ENCODE assay signal across 18 cellular contexts in the genomic region with DNA sequence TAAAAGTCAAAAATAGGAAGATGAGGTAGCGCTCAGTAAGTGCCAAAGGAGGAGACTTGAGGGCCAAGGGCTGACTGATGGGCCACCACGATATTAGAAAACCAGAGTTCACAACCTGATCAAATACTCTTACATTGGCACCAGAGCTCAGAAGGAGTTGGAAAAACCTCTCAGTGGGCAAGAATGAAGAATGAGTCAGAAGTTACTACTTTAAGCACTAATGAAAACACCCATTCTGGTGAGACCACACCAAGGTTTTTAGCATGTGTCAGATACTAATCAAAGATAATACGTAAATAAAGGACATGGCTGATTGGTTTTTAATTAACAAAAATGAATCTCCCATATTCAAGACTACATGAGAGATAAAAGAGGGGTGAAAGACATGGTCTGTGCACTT.
DNase-seq lines count a peak whose midpoint lies in the region; ATAC-seq and TF ChIP-seq lines count a peak whose summit lies in the region.
"Had no signal": no experiment of that assay in that cellular context is flagged by ENCODE, and none has a peak within 500 bp of the region (broad histone marks: within the 10 kb centered on the region; RNA-seq: fewer than 3 reads in every experiment).

No MANE protein-coding gene starts in this region.

- H3K4me1 Mint-ChIP-seq in HFFc6 (ENCODE audit: low read depth): peaks cover 49% of the 10 kb centered on the region
- H3K4me1 Mint-ChIP-seq: naive B cell had no signal

- no peak overlapping the region for H3K4me3 Mint-ChIP-seq in HFFc6
- H3K4me3 Mint-ChIP-seq: naive B cell; stimulated activated naive CD8-positive, alpha-beta T cell treated with anti-CD3 and anti-CD28 coated beads, Interleukin-15, Interleukin-2, amounts not matched to agents 100 ng/mL and 50 ng/mL, for 24 hours had no signal

- in situ Hi-C loops in ACHN (cut with HindIII; ENCODE audit: low pct_ligation_motif_present, low pct_unique_long_range_greater_than_20kb, low sequenced_read_pairs): no loop called here
- in situ Hi-C loops in astrocyte of the spinal cord (cut with HindIII; ENCODE audit: low sequenced_read_pairs): no loop called here

- H3K27me3 Mint-ChIP-seq in HFFc6 (ENCODE audit: insufficient read depth): peaks cover 5% of the 10 kb centered on the region; the same call in 1 of the 2 replicates
- H3K27me3 Mint-ChIP-seq: naive B cell; progenitor cell of endocrine pancreas; stimulated activated naive CD8-positive, alpha-beta T cell treated with anti-CD3 and anti-CD28 coated beads, Interleukin-15, Interleukin-2, amounts not matched to agents 100 ng/mL and 50 ng/mL, for 24 hours had no signal

- ATAC-seq in HG02763 (IDR thresholded peaks at IDR 0.05; ENCODE audit: unreplicated experiment): no peak

- H3K9me3 Mint-ChIP-seq in HFFc6: no peaks in the 10 kb centered on the region
- H3K9me3 Mint-ChIP-seq: activated naive CD4-positive, alpha-beta T cell treated with anti-CD3 and anti-CD28 coated beads, Interleukin-2, amount 50 U/mL, for 72 hours; naive B cell; stimulated activated naive CD8-positive, alpha-beta T cell treated with anti-CD3 and anti-CD28 coated beads, Interleukin-15, Interleukin-2, amounts not matched to agents 100 ng/mL and 50 ng/mL, for 24 hours had no signal

- H3K27ac Mint-ChIP-seq in HFFc6: no peak overlapping the region
- H3K27ac Mint-ChIP-seq: progenitor cell of endocrine pancreas; stimulated activated naive CD8-positive, alpha-beta T cell treated with anti-CD3 and anti-CD28 coated beads, Interleukin-15, Interleukin-2, amounts not matched to agents 100 ng/mL and 50 ng/mL, for 24 hours had no signal

- TF ChIP-seq CTCF in HFFc6 (IDR thresholded peaks at IDR 0.05): no peak
- no peak for TF ChIP-seq CTCF in astrocyte of the spinal cord (IDR thresholded peaks at IDR 0.05; ENCODE audit: low read depth, low read length)

- no peak overlapping the region for H3K4me3 ChIP-seq in astrocyte of the spinal cord (ENCODE audit: low read depth, low read length)

- H3K36me3 Mint-ChIP-seq in HFFc6 (ENCODE audit: low read depth): peaks cover 55% of the 10 kb centered on the region

- DNase-seq in ACHN (peak; percentile 33), HFFc6 (peak; percentile 16), astrocyte of the spinal cord (ENCODE audit: low read depth, low spot score) (peak; percentile 52), kidney tubule cell (ENCODE audit: low spot score) (peak; percentile 62), anterior cingulate cortex (lab: John Stamatoyannopoulos, UW) (no peak), NCI-H146 treated with DMSO at 0.1 percent for 48 hours (lab: John Stamatoyannopoulos, UW; ENCODE audit: unreplicated experiment) (no peak), NCI-H69 (lab: John Stamatoyannopoulos, UW) (no peak)
- DNase-seq: activated CD4-positive, alpha-beta T cell treated with anti-CD3 and anti-CD28 coated beads, Interleukin-2, amount 50 U/mL, for 1 hour; activated T-cell treated with anti-CD3 and anti-CD28 coated beads for 4 hours; Caco-2; caudate nucleus; effector memory CD4-positive, alpha-beta T cell; GDM1; naive B cell had no signal

Comparison
In these comparisons a context has a peak if more than half of its experiments do, and no peak if none do; other contexts are left out.
1. DNase-seq: peak in ACHN (single experiment), HFFc6 (single experiment), astrocyte of the spinal cord (single experiment) and kidney tubule cell (single experiment); none in anterior cingulate cortex (0 of 58), NCI-H146 treated with DMSO at 0.1 percent for 48 hours (single experiment) and NCI-H69 (single experiment).